In the genomic region with DNA sequence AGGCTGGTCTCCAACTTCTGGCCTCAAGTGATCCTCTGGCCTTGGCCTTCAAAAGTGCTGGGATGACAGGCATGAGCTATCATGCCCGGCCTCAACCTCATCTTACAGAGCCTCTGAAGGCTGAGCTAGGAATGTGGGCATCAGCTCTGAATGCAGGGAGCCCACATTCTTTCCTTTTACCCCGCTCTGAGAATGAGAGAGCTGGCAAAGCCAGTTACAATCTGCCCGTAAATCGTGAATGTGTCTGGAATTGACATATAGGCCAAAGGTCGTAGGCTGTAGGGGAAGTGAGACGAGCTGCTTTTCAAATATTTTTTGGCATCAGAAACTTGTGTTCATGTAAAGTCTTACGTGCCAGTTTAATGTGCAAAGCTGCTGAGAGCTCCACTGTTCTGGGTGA, we compare ENCODE assay signal across 26 cellular contexts. TPM values are rescaled to one million over a fixed set of nuclear protein-coding genes. Genes with fewer than 3 reads are reported as not detected.
DNase-seq lines count a peak whose midpoint lies in the region; ATAC-seq and TF ChIP-seq lines count a peak whose summit lies in the region.
"Had no signal": no experiment of that assay in that cellular context is flagged by ENCODE, and none has a peak within 500 bp of the region (broad histone marks: within the 10 kb centered on the region; RNA-seq: fewer than 3 reads in every experiment).

No MANE protein-coding gene starts in this region.

- peak in 1 of 2 donors; percentile 48 for DNase-seq in breast epithelium (ENCODE audit: low spot score in 2 of 2)
- no peak for DNase-seq in MCF 10A (ENCODE audit: unreplicated experiment)
- DNase-seq in GM13977 (ENCODE audit: low spot score) = no peak
- DNase-seq in hippocampal formation (lab: John Stamatoyannopoulos, UW) = no peak
- DNase-seq: activated B cell treated with CpG ODN at 0.5 μM for 24 hours; activated CD4-positive, alpha-beta memory T cell treated with anti-CD3 and anti-CD28 coated beads, Interleukin-2, amount 10 ng/mL, durations not matched to agents 7 days and 5 days; activated effector memory CD4-positive, alpha-beta T cell treated with anti-CD3 and anti-CD28 coated beads, Interleukin-2, amount 50 U/mL, for 16 hours; activated naive CD8-positive, alpha-beta T cell treated with anti-CD3 and anti-CD28 coated beads, Interleukin-2, amount 50 U/mL, for 24 hours; AML-193; COR-L47; DMS79; effector memory CD4-positive, alpha-beta T cell; NCI-H146; NCI-H510A treated with DMSO at 0.1 percent for 48 hours; NK-92 treated with Interleukin-12 subunit alpha and Interleukin-12 subunit beta, amount 100 ng/mL, for 24 hours; stimulated activated CD4-positive, alpha-beta T cell treated with anti-CD3 and anti-CD28 coated beads, Interleukin-1b, Interleukin-23, amount 100 ng/mL, for 48 hours had no signal

- H3K27me3 ChIP-seq in breast epithelium (no peaks in the 10 kb centered on the region), muscle layer of duodenum (ENCODE audit: low read depth, low read length) (no peaks in the 10 kb centered on the region)

- H3K27ac ChIP-seq in breast epithelium = peak overlapping the region; percentile 84 to 89
- H3K27ac ChIP-seq in muscle layer of duodenum (ENCODE audit: low read length) = peak overlapping the region; percentile 92

- H3K27me3 Mint-ChIP-seq in MCF 10A (ENCODE audit: insufficient read depth, unreplicated experiment) = peaks cover 5% of the 10 kb centered on the region
- H3K27me3 Mint-ChIP-seq: activated B cell treated with CpG ODN at 0.5 μM for 24 hours; activated CD4-positive, alpha-beta memory T cell treated with anti-CD3 and anti-CD28 coated beads, Interleukin-2, amount 10 ng/mL, durations not matched to agents 7 days and 5 days; activated naive CD8-positive, alpha-beta T cell treated with anti-CD3 and anti-CD28 coated beads, Interleukin-2, amount 50 U/mL, for 24 hours had no signal

- no peak overlapping the region for H3K4me3 ChIP-seq in breast epithelium
- no peak overlapping the region for H3K4me3 ChIP-seq in muscle layer of duodenum (ENCODE audit: low read depth in 1 of 2, low read length in 2 of 2)

- intact Hi-C loops in breast epithelium (cut with DNase I; ENCODE audit: low total_unique reads) (no loop called here), MCF 10A (cut with micrococcal nuclease) (no loop called here)

- POLR2A ChIA-PET in MCF 10A (lab: Yijun Ruan, JAX) = no interaction called here

- H3K4me1 Mint-ChIP-seq in MCF 10A (ENCODE audit: insufficient read depth, unreplicated experiment) = no peaks in the 10 kb centered on the region
- H3K4me1 Mint-ChIP-seq: activated B cell treated with CpG ODN at 0.5 μM for 24 hours; activated CD4-positive, alpha-beta memory T cell treated with anti-CD3 and anti-CD28 coated beads, Interleukin-2, amount 10 ng/mL, durations not matched to agents 7 days and 5 days; activated naive CD8-positive, alpha-beta T cell treated with anti-CD3 and anti-CD28 coated beads, Interleukin-2, amount 50 U/mL, for 24 hours had no signal

- no peak for TF ChIP-seq POLR2A in breast epithelium (IDR thresholded peaks at IDR 0.05)

- peak; percentile 31 for ATAC-seq in esophagus mucosa
- no peak for ATAC-seq in GM18861 (IDR thresholded peaks at IDR 0.05; ENCODE audit: unreplicated experiment)
- no peak for ATAC-seq in HG02759 (IDR thresholded peaks at IDR 0.05; ENCODE audit: unreplicated experiment)
- ATAC-seq: activated naive CD8-positive, alpha-beta T cell treated with anti-CD3 and anti-CD28 coated beads, Interleukin-2, amount 50 U/mL, for 24 hours had no signal

- no peak overlapping the region for H3K4me3 Mint-ChIP-seq in MCF 10A (ENCODE audit: unreplicated experiment)
- H3K4me3 Mint-ChIP-seq: activated B cell treated with CpG ODN at 0.5 μM for 24 hours; activated CD4-positive, alpha-beta memory T cell treated with anti-CD3 and anti-CD28 coated beads, Interleukin-2, amount 10 ng/mL, durations not matched to agents 7 days and 5 days; activated naive CD8-positive, alpha-beta T cell treated with anti-CD3 and anti-CD28 coated beads, Interleukin-2, amount 50 U/mL, for 24 hours; brain had no signal

- no TSS peak for BruUV-seq in MCF 10A (replicated peaks; lab: Mats Ljungman, UMichigan)

- H3K36me3 ChIP-seq in breast epithelium (no peaks in the 10 kb centered on the region), muscle layer of duodenum (ENCODE audit: control insufficient read depth in 1 of 2, insufficient read depth in 2 of 2, low read length in 2 of 2) (no peaks in the 10 kb centered on the region)

- H3K27ac Mint-ChIP-seq in MCF 10A (ENCODE audit: low read depth, unreplicated experiment) = no peak overlapping the region
- H3K27ac Mint-ChIP-seq: activated B cell treated with CpG ODN at 0.5 μM for 24 hours; activated CD4-positive, alpha-beta memory T cell treated with anti-CD3 and anti-CD28 coated beads, Interleukin-2, amount 10 ng/mL, durations not matched to agents 7 days and 5 days; activated naive CD8-positive, alpha-beta T cell treated with anti-CD3 and anti-CD28 coated beads, Interleukin-2, amount 50 U/mL, for 24 hours had no signal

- H3K9me3 Mint-ChIP-seq in MCF 10A (ENCODE audit: unreplicated experiment) = no peaks in the 10 kb centered on the region
- H3K9me3 Mint-ChIP-seq: activated B cell treated with CpG ODN at 0.5 μM for 24 hours; activated CD4-positive, alpha-beta memory T cell treated with anti-CD3 and anti-CD28 coated beads, Interleukin-2, amount 10 ng/mL, durations not matched to agents 7 days and 5 days; activated naive CD8-positive, alpha-beta T cell treated with anti-CD3 and anti-CD28 coated beads, Interleukin-2, amount 50 U/mL, for 24 hours; brain had no signal

- H3K9me3 ChIP-seq in breast epithelium = no peaks in the 10 kb centered on the region
- no peaks in the 10 kb centered on the region for H3K9me3 ChIP-seq in muscle layer of duodenum (ENCODE audit: control insufficient read depth in 1 of 2, low read length in 2 of 2)

- in situ Hi-C loops in GM13977 (cut with MboI; ENCODE audit: low pct_unique_long_range_greater_than_20kb, low sequenced_read_pairs, unreplicated experiment) = no loop called here

- CTCF ChIA-PET in MCF 10A (lab: Yijun Ruan, JAX) = interaction anchor here (0.7 kb wide), 1 partner anchor 168 kb away, joined by 3 read pairs; no protein-coding TSS in a partner anchor

- H3K4me1 ChIP-seq in breast epithelium = peaks cover 0 to 9% of the 10 kb centered on the region in 2 donors
- H3K4me1 ChIP-seq in muscle layer of duodenum (ENCODE audit: control insufficient read depth in 1 of 2, insufficient read depth in 2 of 2, low read length in 2 of 2) = peaks cover 0 to 8% of the 10 kb centered on the region in 2 donors

- TF ChIP-seq CTCF in breast epithelium (IDR thresholded peaks at IDR 0.05) = no peak
- TF ChIP-seq CTCF in MCF 10A (IDR thresholded peaks at IDR 0.05; ENCODE audit: unreplicated experiment) = no peak
- no peak for TF ChIP-seq CTCF in GM13977 (IDR thresholded peaks at IDR 0.05; ENCODE audit: extremely low read depth, insufficient read depth, missing control alignments)

- H3K36me3 Mint-ChIP-seq in MCF 10A (ENCODE audit: insufficient read depth, unreplicated experiment) = no peaks in the 10 kb centered on the region
- H3K36me3 Mint-ChIP-seq: brain had no signal

RNA-seq across cellular contexts. Expression of a gene that starts 4.5 kb away (rescaled TPM):
- total RNA-seq in breast epithelium (under 1 TPM in 1 of 3 donors, not detected in 2; 0.66 TPM), MCF 10A (2022) (not detected in 2 replicates), esophagus mucosa (2.3 TPM)
- total RNA-seq: A172; activated B cell treated with CpG ODN at 0.5 μM for 24 hours; activated CD4-positive, alpha-beta memory T cell treated with anti-CD3 and anti-CD28 coated beads, Interleukin-2, amount 10 ng/mL, durations not matched to agents 7 days and 5 days; fibroblast of lung; posterior vena cava; RPMI7951; temporal lobe had no signal

RNA-seq across cellular contexts. Expression of a gene that starts 38.5 kb away (rescaled TPM):
- total RNA-seq in breast epithelium (under 1 TPM in 1 of 3 donors, not detected in 2; under 0.01 TPM), MCF 10A (2022) (not detected in 2 replicates), esophagus mucosa (not detected)
- total RNA-seq: A172; activated B cell treated with CpG ODN at 0.5 μM for 24 hours; activated CD4-positive, alpha-beta memory T cell treated with anti-CD3 and anti-CD28 coated beads, Interleukin-2, amount 10 ng/mL, durations not matched to agents 7 days and 5 days; fibroblast of lung; posterior vena cava; RPMI7951 had no signal
